Comparison of ENCODE assay signal across 1 cellular context in the genomic region with DNA sequence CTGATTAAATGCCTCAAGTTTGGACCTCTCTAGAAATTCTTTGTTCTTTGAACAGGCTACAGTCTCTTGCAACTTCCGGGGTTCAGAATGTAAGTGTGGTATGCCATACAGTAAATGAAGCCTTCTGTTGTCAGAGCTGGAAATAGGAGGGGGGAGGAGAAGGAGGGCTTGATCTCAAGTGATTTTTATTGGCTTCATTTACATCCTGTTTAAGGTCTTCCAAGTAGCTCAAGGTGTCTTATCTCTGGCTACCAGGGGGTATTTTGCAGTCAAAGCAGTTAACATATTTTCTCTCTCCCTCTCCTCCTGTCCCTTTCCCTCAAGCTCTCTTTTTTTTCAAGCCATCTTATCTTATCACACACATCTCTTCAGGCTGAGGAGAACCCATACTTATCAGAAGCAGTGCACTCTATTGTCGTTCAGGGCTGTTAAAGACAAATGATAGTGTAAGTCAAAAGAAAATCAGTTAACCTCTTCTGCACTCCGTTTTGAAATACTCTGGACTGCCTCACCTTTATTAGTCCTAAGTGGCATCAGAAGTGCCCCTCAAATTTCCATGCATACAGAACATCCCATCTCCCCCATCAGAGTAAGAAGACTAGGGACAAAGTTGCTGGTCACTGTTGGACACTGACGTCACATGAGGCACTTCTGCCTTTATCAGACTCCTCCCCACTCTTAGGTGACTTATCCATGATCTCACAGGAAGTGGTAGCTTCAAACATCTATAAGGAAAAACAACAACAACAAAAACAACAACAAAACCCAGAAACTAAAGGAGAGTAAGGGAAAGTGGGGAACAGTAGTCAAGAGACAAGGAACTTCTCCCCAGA.
TF ChIP-seq lines count a peak whose summit lies in the region.

No MANE protein-coding gene starts in this region.

TF ChIP-seq in neural cell, 6 proteins besides CTCF, POLR2A, EP300 and RAD21 (continued from another document):
- TF ChIP-seq, protein P1, sequence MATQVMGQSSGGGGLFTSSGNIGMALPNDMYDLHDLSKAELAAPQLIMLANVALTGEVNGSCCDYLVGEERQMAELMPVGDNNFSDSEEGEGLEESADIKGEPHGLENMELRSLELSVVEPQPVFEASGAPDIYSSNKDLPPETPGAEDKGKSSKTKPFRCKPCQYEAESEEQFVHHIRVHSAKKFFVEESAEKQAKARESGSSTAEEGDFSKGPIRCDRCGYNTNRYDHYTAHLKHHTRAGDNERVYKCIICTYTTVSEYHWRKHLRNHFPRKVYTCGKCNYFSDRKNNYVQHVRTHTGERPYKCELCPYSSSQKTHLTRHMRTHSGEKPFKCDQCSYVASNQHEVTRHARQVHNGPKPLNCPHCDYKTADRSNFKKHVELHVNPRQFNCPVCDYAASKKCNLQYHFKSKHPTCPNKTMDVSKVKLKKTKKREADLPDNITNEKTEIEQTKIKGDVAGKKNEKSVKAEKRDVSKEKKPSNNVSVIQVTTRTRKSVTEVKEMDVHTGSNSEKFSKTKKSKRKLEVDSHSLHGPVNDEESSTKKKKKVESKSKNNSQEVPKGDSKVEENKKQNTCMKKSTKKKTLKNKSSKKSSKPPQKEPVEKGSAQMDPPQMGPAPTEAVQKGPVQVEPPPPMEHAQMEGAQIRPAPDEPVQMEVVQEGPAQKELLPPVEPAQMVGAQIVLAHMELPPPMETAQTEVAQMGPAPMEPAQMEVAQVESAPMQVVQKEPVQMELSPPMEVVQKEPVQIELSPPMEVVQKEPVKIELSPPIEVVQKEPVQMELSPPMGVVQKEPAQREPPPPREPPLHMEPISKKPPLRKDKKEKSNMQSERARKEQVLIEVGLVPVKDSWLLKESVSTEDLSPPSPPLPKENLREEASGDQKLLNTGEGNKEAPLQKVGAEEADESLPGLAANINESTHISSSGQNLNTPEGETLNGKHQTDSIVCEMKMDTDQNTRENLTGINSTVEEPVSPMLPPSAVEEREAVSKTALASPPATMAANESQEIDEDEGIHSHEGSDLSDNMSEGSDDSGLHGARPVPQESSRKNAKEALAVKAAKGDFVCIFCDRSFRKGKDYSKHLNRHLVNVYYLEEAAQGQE (IDR thresholded peaks at IDR 0.05; ENCODE audit: borderline replicate concordance), result no peak
- no peak for TF ChIP-seq POLR2AphosphoS5 (IDR thresholded peaks at IDR 0.05)
- no peak for TF ChIP-seq TAF1 (IDR thresholded peaks at IDR 0.05; ENCODE audit: low read depth)
- TF ChIP-seq EZH2 (IDR thresholded peaks at IDR 0.05; ENCODE audit: borderline replicate concordance, insufficient read depth, low read length, poor library complexity, severe bottlenecking), result no peak
- TF ChIP-seq SMC3 (conservative IDR thresholded peaks at IDR 0.05; ENCODE audit: poor library complexity), result no peak
